ENCODE assay signal across 8 cellular contexts in the genomic region with DNA sequence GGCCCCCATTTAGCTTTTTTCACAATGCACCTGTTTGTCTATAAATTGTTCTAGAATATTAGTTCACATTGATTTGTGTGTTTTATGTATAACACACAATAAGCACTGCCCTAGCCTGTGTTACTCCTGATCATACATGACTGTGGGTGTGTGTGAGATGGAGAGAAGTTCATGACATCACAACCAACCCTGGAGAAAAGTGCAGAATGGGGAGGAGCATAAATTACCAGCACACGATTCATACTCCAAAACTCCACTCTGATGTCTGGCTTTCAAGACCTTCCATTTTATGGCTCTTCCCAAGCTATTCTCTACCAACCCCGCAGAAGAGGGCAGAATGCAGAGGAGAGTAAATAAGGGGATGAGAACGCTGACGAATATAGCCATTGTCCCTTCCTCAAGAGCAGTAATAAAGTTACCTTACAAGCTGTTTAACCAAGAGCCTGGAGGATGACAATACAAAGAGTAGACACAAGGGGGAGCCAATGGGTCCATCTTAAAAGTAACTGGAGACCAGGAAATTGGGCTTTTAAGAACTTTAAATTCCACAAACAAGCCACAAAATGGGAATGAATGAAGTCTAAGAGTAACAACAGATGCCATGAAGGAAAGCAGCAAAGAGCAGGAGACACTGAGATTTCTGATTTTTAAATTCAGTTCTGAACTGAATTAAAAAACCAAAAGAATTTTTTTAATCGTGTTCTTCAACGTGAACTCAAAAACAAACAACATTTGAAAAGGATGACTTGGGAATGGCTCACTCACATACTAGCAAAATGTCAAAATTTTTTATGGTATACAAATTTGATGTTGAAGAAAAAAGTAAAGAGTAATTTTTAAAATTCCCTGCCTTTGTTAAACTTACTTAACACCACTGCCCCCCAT.
DNase-seq lines count a peak whose midpoint lies in the region; ATAC-seq, FAIRE-seq and TF ChIP-seq lines count a peak whose summit lies in the region.

No MANE protein-coding gene starts in this region.

- no peaks in the 10 kb centered on the region for H3K27me3 ChIP-seq in HUES64 (ENCODE audit: insufficient read depth, low read length)
- no peaks in the 10 kb centered on the region for H3K27me3 ChIP-seq in dorsolateral prefrontal cortex

- WGBS in HUES64: 27% methylated on average over 4 of the region's 6 CpGs

- no peak overlapping the region for H3K9ac ChIP-seq in HUES64 (ENCODE audit: low read depth, low read length)

- ATAC-seq in mucosa of descending colon (peak; percentile 87), HG02973 (IDR thresholded peaks at IDR 0.05; ENCODE audit: unreplicated experiment) (no peak), HG03457 (IDR thresholded peaks at IDR 0.05; ENCODE audit: unreplicated experiment) (no peak)

- H3K4me1 ChIP-seq in HUES64 (ENCODE audit: insufficient read depth, low read length): peaks cover 67% of the 10 kb centered on the region
- H3K4me1 ChIP-seq in mucosa of descending colon (ENCODE audit: low read depth): peaks cover 7% of the 10 kb centered on the region

- H3K36me3 ChIP-seq in HUES64 (ENCODE audit: insufficient read depth, low read length) (no peaks in the 10 kb centered on the region), mucosa of descending colon (ENCODE audit: low read depth) (no peaks in the 10 kb centered on the region)

- H3K9me3 ChIP-seq in HUES64 (ENCODE audit: insufficient read depth, low read depth, low read length) (no peaks in the 10 kb centered on the region), mucosa of descending colon (no peaks in the 10 kb centered on the region)

- H3K27ac ChIP-seq in HUES64 (ENCODE audit: low read depth, low read length) (peak overlapping the region; percentile 55; the same call in 1 of the 2 replicates), dorsolateral prefrontal cortex (no peak overlapping the region)

- TF ChIP-seq CTCF in dorsolateral prefrontal cortex (IDR thresholded peaks at IDR 0.05 in 54 of 56, conservative IDR thresholded peaks at IDR 0.05 in 2 of 56; ENCODE audit: low read depth in 1 of 56, partially characterized antibody in 56 of 56): peak; percentile 23 to 80 (median 66)
- peak; percentile 47 for TF ChIP-seq CTCF in mucosa of descending colon (IDR thresholded peaks at IDR 0.05)

- FAIRE-seq in A204.1 (lab: Jason Lieb, UNC) (peak; percentile 37), RCC 7860 (lab: Jason Lieb, UNC) (peak; percentile 51)

- DNase-seq in EL (peak; percentile 71), RCC 7860 (ENCODE audit: low spot score) (peak; percentile 48), dorsolateral prefrontal cortex (peak in 1 of 10 donors; percentile 42), mucosa of descending colon (peak in 1 of 3 donors; percentile 89)

- intact Hi-C loops in dorsolateral prefrontal cortex (cut with DNase I) (no loop called here), mucosa of descending colon (cut with DNase I, micrococcal nuclease) (loop anchor here in 1 of 2 donors (10.0 kb wide), 1 partner anchor 159 kb away; a partner anchor contains a TSS)

- H3K4me3 ChIP-seq in HUES64 (ENCODE audit: low read length) (no peak overlapping the region), dorsolateral prefrontal cortex (no peak overlapping the region), mucosa of descending colon (no peak overlapping the region)
